ENCODE assay signal across 8 cellular contexts in genomic region chrX:72238183-72238582, GRCh38. TPM values are rescaled to one million over a fixed set of nuclear protein-coding genes. Genes with fewer than 3 reads are reported as not detected.
DNase-seq lines count a peak whose midpoint lies in the region; FAIRE-seq lines count a peak whose summit lies in the region.

No MANE protein-coding gene starts in this region.

- no peak overlapping the region for H3K4ac ChIP-seq in mesendoderm (ENCODE audit: low read depth, low read length)

- H2BK5ac ChIP-seq in mesendoderm (ENCODE audit: low read length): no peak overlapping the region

- H3K56ac ChIP-seq in mesendoderm (ENCODE audit: low read length): peak overlapping the region; percentile 85

- peaks cover 2% of the 10 kb centered on the region for H3K79me2 ChIP-seq in mesendoderm (ENCODE audit: control insufficient read depth, insufficient read depth, low read length)

- no peak overlapping the region for H2AK5ac ChIP-seq in mesendoderm (ENCODE audit: low read length)

- no peaks in the 10 kb centered on the region for H3K9me3 ChIP-seq in BLaER1
- no peaks in the 10 kb centered on the region for H3K9me3 ChIP-seq in adipocyte (ENCODE audit: control insufficient read depth, low read length)

- no peak overlapping the region for H3K27ac ChIP-seq in BLaER1
- no peak overlapping the region for H3K27ac ChIP-seq in mesendoderm (ENCODE audit: low read depth, low read length)

- H3K4me2 ChIP-seq in BLaER1 (peak overlapping the region; percentile 64), mesendoderm (ENCODE audit: low read length) (peak overlapping the region; percentile 38)

- H3K23ac ChIP-seq in mesendoderm (ENCODE audit: low read length): no peak overlapping the region

- peak; percentile 62 for FAIRE-seq in HTR-8/SVneo (lab: Jason Lieb, UNC)

- no peaks in the 10 kb centered on the region for H3K79me1 ChIP-seq in mesendoderm (ENCODE audit: low read length)

- no peak overlapping the region for H4K5ac ChIP-seq in mesendoderm (ENCODE audit: low read length)

- H3K9ac ChIP-seq in BLaER1 (peak overlapping the region; percentile 73; the same call in 1 of the 2 replicates), adipocyte (ENCODE audit: low read length) (no peak overlapping the region), mesendoderm (ENCODE audit: low read length) (peak overlapping the region; percentile 78)

- no peak overlapping the region for H2BK15ac ChIP-seq in mesendoderm (replicated peaks; ENCODE audit: low read depth)

- DNase-seq in HTR-8/SVneo (ENCODE audit: insufficient read length, low spot score) (no peak), adipocyte (ENCODE audit: low read depth) (no peak), mesendoderm (no peak), NCI-H1694 (lab: John Stamatoyannopoulos, UW) (no peak), NCI-H2171 (lab: John Stamatoyannopoulos, UW) (no peak)
- DNase-seq in activated effector memory CD4-positive, alpha-beta T cell treated with anti-CD3 and anti-CD28 coated beads, Interleukin-2, amount 50 U/mL, for 16 hours: no peak
- no peak for DNase-seq in activated CD4-positive, CD25-positive, alpha-beta regulatory T cell (lab: John Stamatoyannopoulos, UW)

- H3K4me1 ChIP-seq in BLaER1 (no peaks in the 10 kb centered on the region), adipocyte (ENCODE audit: control insufficient read depth, insufficient read depth, low read length) (no peaks in the 10 kb centered on the region), mesendoderm (ENCODE audit: control insufficient read depth, low read depth, low read length) (no peaks in the 10 kb centered on the region)

- H3K27me3 ChIP-seq in BLaER1: no peaks in the 10 kb centered on the region
- H3K27me3 ChIP-seq in adipocyte (replicated peaks; ENCODE audit: control insufficient read depth, insufficient read depth, low read length): peaks cover 9% of the 10 kb centered on the region
- no peaks in the 10 kb centered on the region for H3K27me3 ChIP-seq in mesendoderm (ENCODE audit: insufficient read depth, low read length, poor library complexity)

- no CpG with 5 or more reads among the region's 6 CpGs for WGBS in mesendoderm (ENCODE audit: extremely low coverage, insufficient coverage, low lambda C conversion rate)

- peak overlapping the region; percentile 67 for H3K4me3 ChIP-seq in BLaER1
- peak overlapping the region; percentile 73 for H3K4me3 ChIP-seq in adipocyte (ENCODE audit: low read length)
- H3K4me3 ChIP-seq in mesendoderm (ENCODE audit: low read length): peak overlapping the region; percentile 74

- no peak overlapping the region for H4K8ac ChIP-seq in mesendoderm (ENCODE audit: low read depth, low read length)

- H4K20me1 ChIP-seq in BLaER1: no peaks in the 10 kb centered on the region

- 0 out of 2 replicates have a peak, but pooled peaks cover 6% of the 10 kb centered on the region for H3K36me3 ChIP-seq in BLaER1
- no peaks in the 10 kb centered on the region for H3K36me3 ChIP-seq in adipocyte (ENCODE audit: control insufficient read depth, insufficient read depth, low read length, severe bottlenecking)
- H3K36me3 ChIP-seq in mesendoderm (ENCODE audit: control insufficient read depth, insufficient read depth, low read length): no peaks in the 10 kb centered on the region

- peak overlapping the region; percentile 82 for H3K18ac ChIP-seq in mesendoderm (ENCODE audit: low read length)

- H2BK120ac ChIP-seq in mesendoderm (ENCODE audit: low read depth, low read length): no peak overlapping the region

RNA-seq across cellular contexts. Expression of gene ERCC6L, which starts 0.6 kb away (rescaled TPM):
- polyA plus RNA-seq in mesendoderm (2013, experiment 1 of 2): 12.4 TPM
- 12.4 TPM for polyA plus RNA-seq in mesendoderm (2013, experiment 2 of 2)

RNA-seq across cellular contexts. Expression of gene RPS4X, which starts 38.9 kb away (rescaled TPM):
- 1,170 TPM for polyA plus RNA-seq in mesendoderm (2013, experiment 1 of 2)
- 1,172 TPM for polyA plus RNA-seq in mesendoderm (2013, experiment 2 of 2)

RNA-seq across cellular contexts. Expression of gene PIN4, which starts 56.6 kb away (rescaled TPM):
- 28.0 TPM for polyA plus RNA-seq in mesendoderm (2013, experiment 1 of 2)
- 28.9 TPM for polyA plus RNA-seq in mesendoderm (2013, experiment 2 of 2)
